ENCODE assay signal across 21 cellular contexts in the genomic region with DNA sequence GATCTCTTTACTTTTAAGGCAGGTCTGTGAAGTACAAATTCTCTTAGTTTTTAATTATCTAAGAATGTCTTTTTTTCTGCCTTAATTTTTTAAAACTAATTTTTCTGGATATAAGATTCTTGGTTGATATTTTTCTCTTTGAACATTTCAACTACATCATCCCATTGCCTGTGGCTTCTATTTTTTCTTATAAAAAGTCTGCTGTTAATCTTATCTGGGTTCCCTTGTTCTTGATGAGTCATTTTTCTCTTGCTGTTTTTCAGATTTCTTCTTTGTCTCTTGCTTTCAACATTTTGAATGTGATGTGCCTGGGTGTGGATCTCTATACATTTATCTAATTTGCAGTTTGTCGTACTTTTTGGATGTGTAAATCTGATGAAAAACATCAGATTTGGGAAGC.
"Had no signal": no experiment of that assay in that cellular context is flagged by ENCODE, and none has a peak within 500 bp of the region (broad histone marks: within the 10 kb centered on the region; RNA-seq: fewer than 3 reads in every experiment).

No MANE protein-coding gene starts in this region.

- H3K36me3 ChIP-seq: ovary, spleen, thoracic aorta, tibial nerve, upper lobe of left lung had no signal

- H3K36me3 Mint-ChIP-seq: memory B cell; natural killer cell; stimulated activated naive B cell treated with anti-CD40 and anti-IgM and Interleukin-4, amounts not matched to agents 10 μg/mL and 1 μg/mL and 100 μg/mL, for 72 hours had no signal

- H3K27ac ChIP-seq: ovary, psoas muscle, skin epidermis, spleen, thoracic aorta, tibial nerve, upper lobe of left lung had no signal

- H3K4me3 ChIP-seq: lung, ovary, psoas muscle, skin epidermis, spleen, thoracic aorta, tibial nerve, upper lobe of left lung had no signal

- H3K4me1 Mint-ChIP-seq: memory B cell; natural killer cell; stimulated activated naive B cell treated with anti-CD40 and anti-IgM and Interleukin-4, amounts not matched to agents 10 μg/mL and 1 μg/mL and 100 μg/mL, for 72 hours had no signal

- DNase-seq: cortex of kidney; effector memory CD8-positive, alpha-beta T cell; head of caudate nucleus; kidney; natural killer cell; occipital lobe; ovary; posterior cingulate gyrus; psoas muscle; right cardiac atrium; spleen; stimulated activated CD4-positive, alpha-beta T cell treated with anti-CD3 and anti-CD28 coated beads, Interleukin-4, amount 100 ng/mL, for 4 hours; stimulated activated naive B cell treated with anti-CD40 and anti-IgM and Interleukin-4, amounts not matched to agents 10 μg/mL and 1 μg/mL and 100 μg/mL, for 72 hours; upper lobe of left lung had no signal

- H3K4me1 ChIP-seq: psoas muscle, spleen, tibial nerve, upper lobe of left lung had no signal

- H3K4me3 Mint-ChIP-seq: effector memory CD8-positive, alpha-beta T cell; memory B cell; natural killer cell; stimulated activated naive B cell treated with anti-CD40 and anti-IgM and Interleukin-4, amounts not matched to agents 10 μg/mL and 1 μg/mL and 100 μg/mL, for 72 hours; stimulated activated naive CD8-positive, alpha-beta T cell treated with anti-CD3 and anti-CD28 coated beads, Interleukin-15, Interleukin-2, amounts not matched to agents 100 ng/mL and 50 ng/mL, for 24 hours had no signal

- H3K27me3 Mint-ChIP-seq: effector memory CD8-positive, alpha-beta T cell; memory B cell; stimulated activated naive B cell treated with anti-CD40 and anti-IgM and Interleukin-4, amounts not matched to agents 10 μg/mL and 1 μg/mL and 100 μg/mL, for 72 hours; stimulated activated naive CD8-positive, alpha-beta T cell treated with anti-CD3 and anti-CD28 coated beads, Interleukin-15, Interleukin-2, amounts not matched to agents 100 ng/mL and 50 ng/mL, for 24 hours had no signal

- ATAC-seq: effector memory CD8-positive, alpha-beta T cell; left lobe of liver; natural killer cell; psoas muscle; right cardiac atrium; stimulated activated naive B cell treated with anti-CD40 and anti-IgM and Interleukin-4, amounts not matched to agents 10 μg/mL and 1 μg/mL and 100 μg/mL, for 72 hours had no signal

- H3K27ac Mint-ChIP-seq: effector memory CD8-positive, alpha-beta T cell; memory B cell; natural killer cell; stimulated activated naive B cell treated with anti-CD40 and anti-IgM and Interleukin-4, amounts not matched to agents 10 μg/mL and 1 μg/mL and 100 μg/mL, for 72 hours; stimulated activated naive CD8-positive, alpha-beta T cell treated with anti-CD3 and anti-CD28 coated beads, Interleukin-15, Interleukin-2, amounts not matched to agents 100 ng/mL and 50 ng/mL, for 24 hours had no signal
